8 cellular contexts compared by ENCODE assay signal in genomic region chr5:38441730-38442573, GRCh38.
DNase-seq lines count a peak whose midpoint lies in the region; ATAC-seq and TF ChIP-seq lines count a peak whose summit lies in the region.

No MANE protein-coding gene starts in this region.

- no peaks in the 10 kb centered on the region for H3K36me3 ChIP-seq in brain microvascular endothelial cell (replicated peaks)

- in situ Hi-C loops in brain microvascular endothelial cell (cut with HindIII; ENCODE audit: low pct_ligation_motif_present, low sequenced_read_pairs) = loop anchor here (10.0 kb wide), 1 partner anchor 363 kb away; no protein-coding TSS in a partner anchor

- TF ChIP-seq CTCF in AG10803 (conservative IDR thresholded peaks at IDR 0.05; ENCODE audit: low read length) (peak; percentile 99), brain microvascular endothelial cell (IDR thresholded peaks at IDR 0.05; ENCODE audit: low read depth, low read length, missing control alignments) (peak; percentile 98)

- peak; percentile 99 for ATAC-seq in GM19023 (IDR thresholded peaks at IDR 0.05; ENCODE audit: unreplicated experiment)
- ATAC-seq in HG03135 (IDR thresholded peaks at IDR 0.05; ENCODE audit: unreplicated experiment) = peak; percentile 99

- DNase-seq in AG10803 (ENCODE audit: low read depth) = peak; percentile 86
- peak; percentile 97 for DNase-seq in NCI-H2171 treated with DMSO at 0.1 percent for 48 hours (lab: John Stamatoyannopoulos, UW)
- DNase-seq in UCSD-AML1 (lab: John Stamatoyannopoulos, UW; ENCODE audit: unreplicated experiment) = peak; percentile 80
- peak; percentile 88 for DNase-seq in brain microvascular endothelial cell
- peak; percentile 92 for DNase-seq in iPS-NIHi7 (ENCODE audit: extremely low spot score)
- peak; percentile 54 for DNase-seq in stimulated activated CD4-positive, alpha-beta T cell treated with anti-CD3 and anti-CD28 coated beads, Interleukin-15, amount 100 ng/mL, for 1 hour (ENCODE audit: low read depth in 1 of 2, low spot score in 1 of 2)

- H3K4me3 ChIP-seq in AG10803 (ENCODE audit: low read length) (no peak overlapping the region), brain microvascular endothelial cell (ENCODE audit: low read depth, low read length) (no peak overlapping the region)

- H3K27me3 ChIP-seq in brain microvascular endothelial cell (replicated peaks) = no peaks in the 10 kb centered on the region

- H3K27ac ChIP-seq in brain microvascular endothelial cell = no peak overlapping the region
